In the genomic region with DNA sequence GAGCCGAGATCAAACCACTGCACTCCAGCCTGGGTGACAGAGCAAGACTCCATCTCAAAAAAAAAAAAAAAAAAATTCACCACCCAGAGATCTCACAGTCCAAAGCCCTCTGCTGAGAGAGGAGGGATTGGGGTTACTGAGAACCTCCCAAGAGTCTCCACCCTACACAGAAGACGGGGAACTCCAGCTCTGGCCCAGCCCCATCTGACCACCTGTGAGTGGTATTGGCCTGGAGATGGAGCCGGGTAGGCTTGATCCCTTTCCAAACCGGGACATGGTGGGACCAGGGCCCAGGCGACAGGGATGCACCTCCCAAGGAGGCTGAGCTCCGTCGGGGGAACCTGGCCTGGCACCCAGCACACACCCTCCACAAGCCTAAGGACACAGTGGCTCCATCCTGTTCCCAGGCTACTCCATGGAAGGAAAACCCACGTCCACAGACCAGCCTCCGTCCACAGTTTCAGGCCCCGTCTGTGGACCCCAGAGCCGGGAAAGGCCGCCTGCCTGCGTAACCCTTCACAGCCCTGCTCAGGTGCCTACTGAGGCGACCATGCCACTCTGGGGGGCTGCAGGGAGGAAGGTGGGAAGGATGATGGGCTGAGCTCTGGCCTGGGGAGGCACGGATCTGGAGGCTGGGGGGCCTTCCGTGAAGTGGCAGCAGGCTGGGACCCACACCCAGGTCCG, we compare ENCODE assay signal across 1 cellular context.
TF ChIP-seq lines count a peak whose summit lies in the region.

No MANE protein-coding gene starts in this region.

TF ChIP-seq in HEK293, 187 proteins besides CTCF, POLR2A, EP300 and RAD21 (continued from another document and continues in another):
- TF ChIP-seq, protein P1, sequence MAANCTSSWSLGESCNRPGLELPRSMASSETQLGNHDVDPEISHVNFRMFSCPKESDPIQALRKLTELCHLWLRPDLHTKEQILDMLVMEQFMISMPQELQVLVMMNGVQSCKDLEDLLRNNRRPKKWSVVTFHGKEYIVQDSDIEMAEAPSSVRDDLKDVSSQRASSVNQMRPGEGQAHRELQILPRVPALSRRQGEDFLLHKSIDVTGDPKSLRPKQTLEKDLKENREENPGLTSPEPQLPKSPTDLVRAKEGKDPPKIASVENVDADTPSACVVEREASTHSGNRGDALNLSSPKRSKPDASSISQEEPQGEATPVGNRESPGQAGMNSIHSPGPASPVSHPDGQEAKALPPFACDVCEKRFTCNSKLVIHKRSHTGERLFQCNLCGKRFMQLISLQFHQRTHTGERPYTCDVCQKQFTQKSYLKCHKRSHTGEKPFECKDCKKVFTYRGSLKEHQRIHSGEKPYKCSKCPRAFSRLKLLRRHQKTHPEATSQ (tag by site-specific recombination; IDR thresholded peaks at IDR 0.05), result no peak
- no peak for TF ChIP-seq ZIC2 (tag by site-specific recombination; IDR thresholded peaks at IDR 0.05)
- TF ChIP-seq ZBTB17 (tag by site-specific recombination; IDR thresholded peaks at IDR 0.05), result peak; percentile 71
- TF ChIP-seq ZNF501 (tag by site-specific recombination; IDR thresholded peaks at IDR 0.05), result no peak
- no peak for TF ChIP-seq ZBTB8A (tag by site-specific recombination; IDR thresholded peaks at IDR 0.05)
- no peak for TF ChIP-seq ZNF558 (tag by site-specific recombination; IDR thresholded peaks at IDR 0.05)
- TF ChIP-seq ZNF202 (tag by site-specific recombination; IDR thresholded peaks at IDR 0.05; ENCODE audit: borderline replicate concordance), result no peak
- no peak for TF ChIP-seq ZNF610 (tag by site-specific recombination; IDR thresholded peaks at IDR 0.05; ENCODE audit: borderline replicate concordance)
- no peak for TF ChIP-seq HOXA7 (CRISPR knock-in tag; IDR thresholded peaks at IDR 0.05; ENCODE audit: borderline replicate concordance)
- no peak for TF ChIP-seq ZNF394 (tag by site-specific recombination; IDR thresholded peaks at IDR 0.05; ENCODE audit: borderline replicate concordance)
- no peak for TF ChIP-seq ZNF707 (tag by site-specific recombination; IDR thresholded peaks at IDR 0.05)
- no peak for TF ChIP-seq ZNF140 (tag by site-specific recombination; IDR thresholded peaks at IDR 0.05)
- no peak for TF ChIP-seq ZSCAN30 (tag by site-specific recombination; IDR thresholded peaks at IDR 0.05)
- TF ChIP-seq ZNF624 (tag by site-specific recombination; IDR thresholded peaks at IDR 0.05), result no peak
- peak; percentile 53 for TF ChIP-seq SP3 (tag by site-specific recombination; IDR thresholded peaks at IDR 0.05)
- no peak for TF ChIP-seq ZNF404 (tag by site-specific recombination; IDR thresholded peaks at IDR 0.05)
- no peak for TF ChIP-seq ZNF416 (tag by site-specific recombination; IDR thresholded peaks at IDR 0.05)
- TF ChIP-seq ZNF701 (tag by site-specific recombination; IDR thresholded peaks at IDR 0.05), result no peak
- TF ChIP-seq, protein P2, sequence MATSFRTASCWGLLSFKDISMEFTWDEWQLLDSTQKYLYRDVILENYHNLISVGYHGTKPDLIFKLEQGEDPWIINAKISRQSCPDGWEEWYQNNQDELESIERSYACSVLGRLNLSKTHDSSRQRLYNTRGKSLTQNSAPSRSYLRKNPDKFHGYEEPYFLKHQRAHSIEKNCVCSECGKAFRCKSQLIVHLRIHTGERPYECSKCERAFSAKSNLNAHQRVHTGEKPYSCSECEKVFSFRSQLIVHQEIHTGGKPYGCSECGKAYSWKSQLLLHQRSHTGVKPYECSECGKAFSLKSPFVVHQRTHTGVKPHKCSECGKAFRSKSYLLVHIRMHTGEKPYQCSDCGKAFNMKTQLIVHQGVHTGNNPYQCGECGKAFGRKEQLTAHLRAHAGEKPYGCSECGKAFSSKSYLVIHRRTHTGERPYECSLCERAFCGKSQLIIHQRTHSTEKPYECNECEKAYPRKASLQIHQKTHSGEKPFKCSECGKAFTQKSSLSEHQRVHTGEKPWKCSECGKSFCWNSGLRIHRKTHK (tag by site-specific recombination; IDR thresholded peaks at IDR 0.05), result no peak
- TF ChIP-seq ZNF626 (tag by site-specific recombination; IDR thresholded peaks at IDR 0.05), result no peak
- TF ChIP-seq, protein P3, sequence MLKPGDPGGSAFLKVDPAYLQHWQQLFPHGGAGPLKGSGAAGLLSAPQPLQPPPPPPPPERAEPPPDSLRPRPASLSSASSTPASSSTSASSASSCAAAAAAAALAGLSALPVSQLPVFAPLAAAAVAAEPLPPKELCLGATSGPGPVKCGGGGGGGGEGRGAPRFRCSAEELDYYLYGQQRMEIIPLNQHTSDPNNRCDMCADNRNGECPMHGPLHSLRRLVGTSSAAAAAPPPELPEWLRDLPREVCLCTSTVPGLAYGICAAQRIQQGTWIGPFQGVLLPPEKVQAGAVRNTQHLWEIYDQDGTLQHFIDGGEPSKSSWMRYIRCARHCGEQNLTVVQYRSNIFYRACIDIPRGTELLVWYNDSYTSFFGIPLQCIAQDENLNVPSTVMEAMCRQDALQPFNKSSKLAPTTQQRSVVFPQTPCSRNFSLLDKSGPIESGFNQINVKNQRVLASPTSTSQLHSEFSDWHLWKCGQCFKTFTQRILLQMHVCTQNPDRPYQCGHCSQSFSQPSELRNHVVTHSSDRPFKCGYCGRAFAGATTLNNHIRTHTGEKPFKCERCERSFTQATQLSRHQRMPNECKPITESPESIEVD (tag by site-specific recombination; IDR thresholded peaks at IDR 0.05), result no peak
- no peak for TF ChIP-seq ZNF514 (tag by site-specific recombination; IDR thresholded peaks at IDR 0.05)
- TF ChIP-seq, protein P4, sequence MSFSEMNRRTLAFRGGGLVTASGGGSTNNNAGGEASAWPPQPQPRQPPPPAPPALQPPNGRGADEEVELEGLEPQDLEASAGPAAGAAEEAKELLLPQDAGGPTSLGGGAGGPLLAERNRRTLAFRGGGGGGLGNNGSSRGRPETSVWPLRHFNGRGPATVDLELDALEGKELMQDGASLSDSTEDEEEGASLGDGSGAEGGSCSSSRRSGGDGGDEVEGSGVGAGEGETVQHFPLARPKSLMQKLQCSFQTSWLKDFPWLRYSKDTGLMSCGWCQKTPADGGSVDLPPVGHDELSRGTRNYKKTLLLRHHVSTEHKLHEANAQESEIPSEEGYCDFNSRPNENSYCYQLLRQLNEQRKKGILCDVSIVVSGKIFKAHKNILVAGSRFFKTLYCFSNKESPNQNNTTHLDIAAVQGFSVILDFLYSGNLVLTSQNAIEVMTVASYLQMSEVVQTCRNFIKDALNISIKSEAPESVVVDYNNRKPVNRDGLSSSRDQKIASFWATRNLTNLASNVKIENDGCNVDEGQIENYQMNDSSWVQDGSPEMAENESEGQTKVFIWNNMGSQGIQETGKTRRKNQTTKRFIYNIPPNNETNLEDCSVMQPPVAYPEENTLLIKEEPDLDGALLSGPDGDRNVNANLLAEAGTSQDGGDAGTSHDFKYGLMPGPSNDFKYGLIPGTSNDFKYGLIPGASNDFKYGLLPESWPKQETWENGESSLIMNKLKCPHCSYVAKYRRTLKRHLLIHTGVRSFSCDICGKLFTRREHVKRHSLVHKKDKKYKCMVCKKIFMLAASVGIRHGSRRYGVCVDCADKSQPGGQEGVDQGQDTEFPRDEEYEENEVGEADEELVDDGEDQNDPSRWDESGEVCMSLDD (tag by site-specific recombination; IDR thresholded peaks at IDR 0.05), result no peak
- no peak for TF ChIP-seq ZXDB (tag by site-specific recombination; IDR thresholded peaks at IDR 0.05)
- TF ChIP-seq, protein P5, sequence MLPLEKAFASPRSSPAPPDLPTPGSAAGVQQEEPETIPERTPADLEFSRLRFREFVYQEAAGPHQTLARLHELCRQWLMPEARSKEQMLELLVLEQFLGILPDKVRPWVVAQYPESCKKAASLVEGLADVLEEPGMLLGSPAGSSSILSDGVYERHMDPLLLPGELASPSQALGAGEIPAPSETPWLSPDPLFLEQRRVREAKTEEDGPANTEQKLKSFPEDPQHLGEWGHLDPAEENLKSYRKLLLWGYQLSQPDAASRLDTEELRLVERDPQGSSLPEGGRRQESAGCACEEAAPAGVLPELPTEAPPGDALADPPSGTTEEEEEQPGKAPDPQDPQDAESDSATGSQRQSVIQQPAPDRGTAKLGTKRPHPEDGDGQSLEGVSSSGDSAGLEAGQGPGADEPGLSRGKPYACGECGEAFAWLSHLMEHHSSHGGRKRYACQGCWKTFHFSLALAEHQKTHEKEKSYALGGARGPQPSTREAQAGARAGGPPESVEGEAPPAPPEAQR (tag by site-specific recombination; IDR thresholded peaks at IDR 0.05), result no peak
- TF ChIP-seq ZBTB1 (tag by site-specific recombination; IDR thresholded peaks at IDR 0.05), result no peak
- no peak for TF ChIP-seq ZNF837 (tag by site-specific recombination; IDR thresholded peaks at IDR 0.05)
- no peak for TF ChIP-seq ZNF521 (tag by site-specific recombination; IDR thresholded peaks at IDR 0.05)
- TF ChIP-seq, protein P6, sequence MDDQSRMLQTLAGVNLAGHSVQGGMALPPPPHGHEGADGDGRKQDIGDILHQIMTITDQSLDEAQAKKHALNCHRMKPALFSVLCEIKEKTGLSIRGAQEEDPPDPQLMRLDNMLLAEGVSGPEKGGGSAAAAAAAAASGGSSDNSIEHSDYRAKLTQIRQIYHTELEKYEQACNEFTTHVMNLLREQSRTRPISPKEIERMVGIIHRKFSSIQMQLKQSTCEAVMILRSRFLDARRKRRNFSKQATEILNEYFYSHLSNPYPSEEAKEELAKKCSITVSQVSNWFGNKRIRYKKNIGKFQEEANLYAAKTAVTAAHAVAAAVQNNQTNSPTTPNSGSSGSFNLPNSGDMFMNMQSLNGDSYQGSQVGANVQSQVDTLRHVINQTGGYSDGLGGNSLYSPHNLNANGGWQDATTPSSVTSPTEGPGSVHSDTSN (CRISPR knock-in tag; IDR thresholded peaks at IDR 0.05), result no peak
- no peak for TF ChIP-seq ZNF175 (tag by site-specific recombination; IDR thresholded peaks at IDR 0.05)
- no peak for TF ChIP-seq ZNF664 (tag by site-specific recombination; IDR thresholded peaks at IDR 0.05)
- no peak for TF ChIP-seq SALL2 (tag by site-specific recombination; IDR thresholded peaks at IDR 0.05; ENCODE audit: borderline replicate concordance)
- TF ChIP-seq, protein P7, sequence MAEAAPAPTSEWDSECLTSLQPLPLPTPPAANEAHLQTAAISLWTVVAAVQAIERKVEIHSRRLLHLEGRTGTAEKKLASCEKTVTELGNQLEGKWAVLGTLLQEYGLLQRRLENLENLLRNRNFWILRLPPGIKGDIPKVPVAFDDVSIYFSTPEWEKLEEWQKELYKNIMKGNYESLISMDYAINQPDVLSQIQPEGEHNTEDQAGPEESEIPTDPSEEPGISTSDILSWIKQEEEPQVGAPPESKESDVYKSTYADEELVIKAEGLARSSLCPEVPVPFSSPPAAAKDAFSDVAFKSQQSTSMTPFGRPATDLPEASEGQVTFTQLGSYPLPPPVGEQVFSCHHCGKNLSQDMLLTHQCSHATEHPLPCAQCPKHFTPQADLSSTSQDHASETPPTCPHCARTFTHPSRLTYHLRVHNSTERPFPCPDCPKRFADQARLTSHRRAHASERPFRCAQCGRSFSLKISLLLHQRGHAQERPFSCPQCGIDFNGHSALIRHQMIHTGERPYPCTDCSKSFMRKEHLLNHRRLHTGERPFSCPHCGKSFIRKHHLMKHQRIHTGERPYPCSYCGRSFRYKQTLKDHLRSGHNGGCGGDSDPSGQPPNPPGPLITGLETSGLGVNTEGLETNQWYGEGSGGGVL (tag by site-specific recombination; IDR thresholded peaks at IDR 0.05), result peak; percentile 68
- TF ChIP-seq, protein P8, sequence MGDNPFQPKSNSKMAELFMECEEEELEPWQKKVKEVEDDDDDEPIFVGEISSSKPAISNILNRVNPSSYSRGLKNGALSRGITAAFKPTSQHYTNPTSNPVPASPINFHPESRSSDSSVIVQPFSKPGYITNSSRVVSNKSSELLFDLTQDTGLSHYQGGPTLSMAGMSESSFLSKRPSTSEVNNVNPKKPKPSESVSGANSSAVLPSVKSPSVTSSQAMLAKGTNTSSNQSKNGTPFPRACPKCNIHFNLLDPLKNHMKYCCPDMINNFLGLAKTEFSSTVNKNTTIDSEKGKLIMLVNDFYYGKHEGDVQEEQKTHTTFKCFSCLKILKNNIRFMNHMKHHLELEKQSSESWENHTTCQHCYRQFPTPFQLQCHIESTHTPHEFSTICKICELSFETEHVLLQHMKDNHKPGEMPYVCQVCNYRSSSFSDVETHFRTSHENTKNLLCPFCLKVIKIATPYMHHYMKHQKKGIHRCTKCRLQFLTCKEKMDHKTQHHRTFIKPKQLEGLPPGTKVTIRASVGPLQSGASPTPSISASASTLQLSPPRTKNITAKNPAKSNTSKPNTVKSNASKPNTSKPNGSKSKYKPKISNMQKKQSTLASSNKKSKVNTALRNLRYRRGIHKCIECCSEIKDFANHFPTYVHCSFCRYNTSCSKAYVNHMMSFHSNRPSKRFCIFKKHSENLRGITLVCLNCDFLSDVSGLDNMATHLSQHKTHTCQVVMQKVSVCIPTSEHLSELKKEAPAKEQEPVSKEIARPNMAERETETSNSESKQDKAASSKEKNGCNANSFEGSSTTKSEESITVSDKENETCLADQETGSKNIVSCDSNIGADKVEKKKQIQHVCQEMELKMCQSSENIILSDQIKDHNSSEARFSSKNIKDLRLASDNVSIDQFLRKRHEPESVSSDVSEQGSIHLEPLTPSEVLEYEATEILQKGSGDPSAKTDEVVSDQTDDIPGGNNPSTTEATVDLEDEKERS (tag by site-specific recombination; IDR thresholded peaks at IDR 0.05), result no peak
- TF ChIP-seq, protein P9, sequence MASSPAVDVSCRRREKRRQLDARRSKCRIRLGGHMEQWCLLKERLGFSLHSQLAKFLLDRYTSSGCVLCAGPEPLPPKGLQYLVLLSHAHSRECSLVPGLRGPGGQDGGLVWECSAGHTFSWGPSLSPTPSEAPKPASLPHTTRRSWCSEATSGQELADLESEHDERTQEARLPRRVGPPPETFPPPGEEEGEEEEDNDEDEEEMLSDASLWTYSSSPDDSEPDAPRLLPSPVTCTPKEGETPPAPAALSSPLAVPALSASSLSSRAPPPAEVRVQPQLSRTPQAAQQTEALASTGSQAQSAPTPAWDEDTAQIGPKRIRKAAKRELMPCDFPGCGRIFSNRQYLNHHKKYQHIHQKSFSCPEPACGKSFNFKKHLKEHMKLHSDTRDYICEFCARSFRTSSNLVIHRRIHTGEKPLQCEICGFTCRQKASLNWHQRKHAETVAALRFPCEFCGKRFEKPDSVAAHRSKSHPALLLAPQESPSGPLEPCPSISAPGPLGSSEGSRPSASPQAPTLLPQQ (tag by site-specific recombination; IDR thresholded peaks at IDR 0.05), result no peak
- peak; percentile 42; the same call in 1 of the 2 replicates for TF ChIP-seq ZNF76 (tag by site-specific recombination; IDR thresholded peaks at IDR 0.05; ENCODE audit: borderline replicate concordance, low read depth)
- TF ChIP-seq, protein P10, sequence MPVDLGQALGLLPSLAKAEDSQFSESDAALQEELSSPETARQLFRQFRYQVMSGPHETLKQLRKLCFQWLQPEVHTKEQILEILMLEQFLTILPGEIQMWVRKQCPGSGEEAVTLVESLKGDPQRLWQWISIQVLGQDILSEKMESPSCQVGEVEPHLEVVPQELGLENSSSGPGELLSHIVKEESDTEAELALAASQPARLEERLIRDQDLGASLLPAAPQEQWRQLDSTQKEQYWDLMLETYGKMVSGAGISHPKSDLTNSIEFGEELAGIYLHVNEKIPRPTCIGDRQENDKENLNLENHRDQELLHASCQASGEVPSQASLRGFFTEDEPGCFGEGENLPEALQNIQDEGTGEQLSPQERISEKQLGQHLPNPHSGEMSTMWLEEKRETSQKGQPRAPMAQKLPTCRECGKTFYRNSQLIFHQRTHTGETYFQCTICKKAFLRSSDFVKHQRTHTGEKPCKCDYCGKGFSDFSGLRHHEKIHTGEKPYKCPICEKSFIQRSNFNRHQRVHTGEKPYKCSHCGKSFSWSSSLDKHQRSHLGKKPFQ (tag by site-specific recombination; IDR thresholded peaks at IDR 0.05), result no peak
- no peak for TF ChIP-seq ZNF23 (tag by site-specific recombination; IDR thresholded peaks at IDR 0.05; ENCODE audit: borderline replicate concordance)
- no peak for TF ChIP-seq ZNF184 (tag by site-specific recombination; IDR thresholded peaks at IDR 0.05)
- peak; percentile 54; the same call in 1 of the 2 replicates for TF ChIP-seq SCRT1 (tag by site-specific recombination; IDR thresholded peaks at IDR 0.05; ENCODE audit: borderline replicate concordance)
- no peak for TF ChIP-seq ZNF561 (tag by site-specific recombination; IDR thresholded peaks at IDR 0.05; ENCODE audit: borderline replicate concordance)
- no peak for TF ChIP-seq ZNF768 (tag by site-specific recombination; IDR thresholded peaks at IDR 0.05)
